In genomic region chr18:78902795-78903435, GRCh38 we compare ENCODE assay signal across 20 cellular contexts.
DNase-seq lines count a peak whose midpoint lies in the region; ATAC-seq and TF ChIP-seq lines count a peak whose summit lies in the region.
"Had no signal": no experiment of that assay in that cellular context is flagged by ENCODE, and none has a peak within 500 bp of the region (broad histone marks: within the 10 kb centered on the region; RNA-seq: fewer than 3 reads in every experiment).

No MANE protein-coding gene starts in this region.

- H3K4me3 ChIP-seq in esophagus muscularis mucosa = no peak overlapping the region
- H3K4me3 ChIP-seq: BLaER1 treated with 17β-estradiol and CSF1 and Interleukin-3, amounts not matched to agents 10 nM and 100 nM; GM23248 had no signal

- DNase-seq in activated CD8-positive, alpha-beta memory T cell treated with anti-CD3 and anti-CD28 coated beads, Interleukin-2, amount 10 ng/mL, durations not matched to agents 7 days and 5 days = peak; percentile 14
- no peak for DNase-seq in activated CD8-positive, alpha-beta memory T cell treated with anti-CD3 and anti-CD28 coated beads, Interleukin-2, amount 50 U/mL, for 48 hours
- peak; percentile 81 for DNase-seq in esophagus muscularis mucosa (ENCODE audit: extremely low spot score)
- DNase-seq in neural crest cell (ENCODE audit: low read depth, low spot score) = no peak
- no peak for DNase-seq in NCI-H1417 (lab: John Stamatoyannopoulos, UW)
- DNase-seq in NCI-H1417 treated with DMSO at 0.1 percent for 48 hours (lab: John Stamatoyannopoulos, UW) = no peak
- DNase-seq: 8988T; Caco-2; CD4-positive, alpha-beta memory T cell; DMS 273 treated with DMSO at 0.1 percent for 48 hours; DMS79 treated with DMSO at 0.1 percent for 48 hours; GM23248; Karpas-422; NCI-H187 treated with DMSO at 0.1 percent for 48 hours; NCI-H2107; NK-92 treated with Interleukin-12 subunit alpha and Interleukin-12 subunit beta, amount 100 ng/mL, for 24 hours; SIG-M5; SK-N-SH had no signal

- H3K9me3 Mint-ChIP-seq in activated CD8-positive, alpha-beta memory T cell treated with anti-CD3 and anti-CD28 coated beads, Interleukin-2, amount 10 ng/mL, durations not matched to agents 7 days and 5 days (ENCODE audit: low read depth) = no peaks in the 10 kb centered on the region
- peaks cover under 1% of the 10 kb centered on the region for H3K9me3 Mint-ChIP-seq in neural crest cell
- H3K9me3 Mint-ChIP-seq: CD4-positive, alpha-beta memory T cell had no signal

- no peaks in the 10 kb centered on the region for H3K36me3 Mint-ChIP-seq in activated CD8-positive, alpha-beta memory T cell treated with anti-CD3 and anti-CD28 coated beads, Interleukin-2, amount 10 ng/mL, durations not matched to agents 7 days and 5 days
- H3K36me3 Mint-ChIP-seq in neural crest cell (ENCODE audit: low read depth) = peaks cover under 1% of the 10 kb centered on the region
- H3K36me3 Mint-ChIP-seq: CD4-positive, alpha-beta memory T cell had no signal

- H3K4me1 Mint-ChIP-seq in activated CD8-positive, alpha-beta memory T cell treated with anti-CD3 and anti-CD28 coated beads, Interleukin-2, amount 10 ng/mL, durations not matched to agents 7 days and 5 days = no peaks in the 10 kb centered on the region
- H3K4me1 Mint-ChIP-seq in neural crest cell = no peaks in the 10 kb centered on the region
- H3K4me1 Mint-ChIP-seq: CD4-positive, alpha-beta memory T cell had no signal

- no peak overlapping the region for H3K27ac Mint-ChIP-seq in activated CD8-positive, alpha-beta memory T cell treated with anti-CD3 and anti-CD28 coated beads, Interleukin-2, amount 10 ng/mL, durations not matched to agents 7 days and 5 days
- peak overlapping the region; percentile 78 for H3K27ac Mint-ChIP-seq in neural crest cell (ENCODE audit: unreplicated experiment)
- H3K27ac Mint-ChIP-seq: CD4-positive, alpha-beta memory T cell had no signal

- H3K4me1 ChIP-seq in esophagus muscularis mucosa = no peaks in the 10 kb centered on the region
- H3K4me1 ChIP-seq: BLaER1 treated with 17β-estradiol and CSF1 and Interleukin-3, amounts not matched to agents 10 nM and 100 nM; Caco-2 had no signal

- no peak for ATAC-seq in activated CD8-positive, alpha-beta memory T cell treated with anti-CD3 and anti-CD28 coated beads, Interleukin-2, amount 10 ng/mL, durations not matched to agents 7 days and 5 days
- no peak for ATAC-seq in HG03442 (IDR thresholded peaks at IDR 0.05; ENCODE audit: unreplicated experiment)

- H3K27ac ChIP-seq in esophagus muscularis mucosa (replicated peaks in 1 of 4) = no peak overlapping the region
- H3K27ac ChIP-seq: BLaER1 treated with 17β-estradiol and CSF1 and Interleukin-3, amounts not matched to agents 10 nM and 100 nM; GM23248 had no signal

- no peak for TF ChIP-seq POLR2A in esophagus muscularis mucosa (IDR thresholded peaks at IDR 0.05; ENCODE audit: low read depth)

- TF ChIP-seq EP300 in esophagus muscularis mucosa (IDR thresholded peaks at IDR 0.05) = no peak

- H3K4me3 Mint-ChIP-seq in activated CD8-positive, alpha-beta memory T cell treated with anti-CD3 and anti-CD28 coated beads, Interleukin-2, amount 10 ng/mL, durations not matched to agents 7 days and 5 days = no peak overlapping the region
- H3K4me3 Mint-ChIP-seq in neural crest cell = no peak overlapping the region
- H3K4me3 Mint-ChIP-seq: CD4-positive, alpha-beta memory T cell had no signal

- H3K9me3 ChIP-seq in esophagus muscularis mucosa = peaks cover 0 to 4% (median 0%) of the 10 kb centered on the region in 4 donors
- H3K9me3 ChIP-seq: Caco-2, SK-N-SH had no signal

- CTCF ChIA-PET in activated CD8-positive, alpha-beta memory T cell treated with anti-CD3 and anti-CD28 coated beads, Interleukin-2, amount 10 ng/mL, durations not matched to agents 7 days and 5 days (lab: Charles Lee) = no interaction called here

- 78% methylated on average over 7 of the region's 11 CpGs for WGBS in esophagus muscularis mucosa

- H3K27me3 Mint-ChIP-seq in activated CD8-positive, alpha-beta memory T cell treated with anti-CD3 and anti-CD28 coated beads, Interleukin-2, amount 10 ng/mL, durations not matched to agents 7 days and 5 days = no peaks in the 10 kb centered on the region
- no peaks in the 10 kb centered on the region for H3K27me3 Mint-ChIP-seq in neural crest cell (ENCODE audit: low read depth)

- peaks cover 0 to 29% (median 0%) of the 10 kb centered on the region in 4 donors for H3K27me3 ChIP-seq in esophagus muscularis mucosa
- H3K27me3 ChIP-seq: BLaER1 treated with 17β-estradiol and CSF1 and Interleukin-3, amounts not matched to agents 10 nM and 100 nM had no signal

- H3K36me3 ChIP-seq in esophagus muscularis mucosa = no peaks in the 10 kb centered on the region
- H3K36me3 ChIP-seq: BLaER1 treated with 17β-estradiol and CSF1 and Interleukin-3, amounts not matched to agents 10 nM and 100 nM had no signal

- TF ChIP-seq CTCF in esophagus muscularis mucosa (IDR thresholded peaks at IDR 0.05) = no peak
- TF ChIP-seq CTCF in neural crest cell (conservative IDR thresholded peaks at IDR 0.05) = no peak

- intact Hi-C loops in esophagus muscularis mucosa (cut with DNase I) = no loop called here

Comparison
In these comparisons a context has a peak if more than half of its experiments do, and no peak if none do; other contexts are left out.
1. DNase-seq: peak in activated CD8-positive, alpha-beta memory T cell treated with anti-CD3 and anti-CD28 coated beads, Interleukin-2, amount 10 ng/mL, durations not matched to agents 7 days and 5 days (single experiment) and esophagus muscularis mucosa (single experiment); none in activated CD8-positive, alpha-beta memory T cell treated with anti-CD3 and anti-CD28 coated beads, Interleukin-2, amount 50 U/mL, for 48 hours (single experiment), neural crest cell (single experiment), NCI-H1417 (0 of 3) and NCI-H1417 treated with DMSO at 0.1 percent for 48 hours (single experiment).